ENCODE assay signal across 20 cellular contexts in the genomic region with DNA sequence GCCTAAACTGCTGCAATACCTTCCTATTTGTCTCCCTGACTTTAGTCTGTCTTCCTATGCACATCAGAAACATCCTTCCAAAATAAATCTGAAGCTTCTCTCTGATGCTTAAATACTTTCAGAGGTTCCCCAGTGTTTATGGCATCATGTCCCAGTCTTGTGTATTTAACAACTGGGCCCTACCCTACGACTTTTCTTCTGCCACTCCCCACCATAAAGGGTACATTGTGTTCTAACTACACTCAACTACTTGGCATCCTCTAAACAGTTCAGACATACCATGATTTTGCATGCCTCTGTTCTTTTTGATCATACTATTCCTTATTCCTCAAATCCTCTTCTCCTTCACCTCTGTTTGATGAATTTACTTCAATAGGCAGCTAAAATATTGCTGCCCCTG.
"Had no signal": no experiment of that assay in that cellular context is flagged by ENCODE, and none has a peak within 500 bp of the region (broad histone marks: within the 10 kb centered on the region; RNA-seq: fewer than 3 reads in every experiment).

No MANE protein-coding gene starts in this region.

- H3K36me3 ChIP-seq: MG63, SJSA1 had no signal

- DNase-seq: KBM-7, MG63, NCI-H1092, NCI-H1105 treated with DMSO at 0.1 percent for 48 hours, NCI-H1436, NCI-H187, NCI-H2029, NCI-H2081 treated with DMSO at 0.1 percent for 48 hours, NCI-H2171, NCI-H226, NCI-H446, NCI-H510A, NCI-H524 treated with DMSO at 0.1 percent for 48 hours, NCI-H69, NCI-H774, Right ventricle myocardium superior, RPMI8226, SIG-M5 had no signal

- H3K4me3 ChIP-seq: MG63, SJSA1, SK-N-MC had no signal

- H3K27me3 ChIP-seq: MG63 had no signal

- H3K27ac ChIP-seq: SJSA1, SK-N-MC had no signal

- H3K4me1 ChIP-seq: SJSA1 had no signal

- H3K9me3 ChIP-seq: MG63, SJSA1 had no signal
